In genomic region chr1:225537554-225538251, GRCh38 we compare ENCODE assay signal across 22 cellular contexts.
"Had no signal": no experiment of that assay in that cellular context is flagged by ENCODE, and none has a peak within 500 bp of the region (broad histone marks: within the 10 kb centered on the region; RNA-seq: fewer than 3 reads in every experiment).

No MANE protein-coding gene starts in this region.

- H3K9me3 ChIP-seq: heart right ventricle, mucosa of descending colon, pancreas, tibial artery, upper lobe of left lung, uterus had no signal

- H3K4me3 ChIP-seq: dorsolateral prefrontal cortex, heart right ventricle, mucosa of descending colon, neural progenitor cell, pancreas, smooth muscle cell, tibial artery, upper lobe of left lung, uterus had no signal

- H3K36me3 ChIP-seq: heart right ventricle, neural progenitor cell, pancreas, tibial artery, upper lobe of left lung, uterus had no signal

- H3K4me2 ChIP-seq: neural progenitor cell, smooth muscle cell had no signal

- H3K9ac ChIP-seq: neural progenitor cell had no signal

- DNase-seq: cortex of kidney; dorsolateral prefrontal cortex; effector CD8-positive, alpha-beta T cell; foreskin melanocyte; heart right ventricle; kidney glomerular epithelial cell; mammary epithelial cell; mucosa of descending colon; naive thymus-derived CD8-positive, alpha-beta T cell; nucleus accumbens; pancreas; right cardiac atrium; stimulated activated CD4-positive, alpha-beta T cell treated with anti-CD3 and anti-CD28 coated beads, Interleukin-4, amount 100 ng/mL, for 1 hour; stimulated activated CD8-positive, alpha-beta memory T cell treated with anti-CD3 and anti-CD28 coated beads, Interleukin-4, amount 100 ng/mL, for 48 hours; stimulated activated naive CD8-positive, alpha-beta T cell treated with anti-CD3 and anti-CD28 coated beads, Interleukin-15, Interleukin-2, amounts not matched to agents 100 U/mL and 50 U/mL, for 24 hours; tibial artery; upper lobe of left lung; uterus had no signal

- H3K27me3 ChIP-seq: dorsolateral prefrontal cortex, heart right ventricle, neural progenitor cell, pancreas, tibial artery, upper lobe of left lung, uterus had no signal

- H3K36me3 Mint-ChIP-seq: naive thymus-derived CD8-positive, alpha-beta T cell; neural progenitor cell; stimulated activated effector memory CD8-positive, alpha-beta T cell treated with anti-CD3 and anti-CD28 coated beads, Interleukin-12 subunit alpha, Interleukin-12 subunit beta, amount 100 ng/mL, for 72 hours had no signal

- H3K27me3 Mint-ChIP-seq: progenitor cell of endocrine pancreas had no signal

- H3K9me3 Mint-ChIP-seq: naive thymus-derived CD8-positive, alpha-beta T cell; neural progenitor cell; stimulated activated effector memory CD8-positive, alpha-beta T cell treated with anti-CD3 and anti-CD28 coated beads, Interleukin-12 subunit alpha, Interleukin-12 subunit beta, amount 100 ng/mL, for 72 hours had no signal

- H3K4me3 Mint-ChIP-seq: naive thymus-derived CD8-positive, alpha-beta T cell; neural progenitor cell; stimulated activated effector memory CD8-positive, alpha-beta T cell treated with anti-CD3 and anti-CD28 coated beads, Interleukin-12 subunit alpha, Interleukin-12 subunit beta, amount 100 ng/mL, for 72 hours had no signal

- H3K27ac Mint-ChIP-seq: naive thymus-derived CD8-positive, alpha-beta T cell; neural progenitor cell; progenitor cell of endocrine pancreas; stimulated activated effector memory CD8-positive, alpha-beta T cell treated with anti-CD3 and anti-CD28 coated beads, Interleukin-12 subunit alpha, Interleukin-12 subunit beta, amount 100 ng/mL, for 72 hours had no signal

- H3K27ac ChIP-seq: dorsolateral prefrontal cortex, heart right ventricle, neural progenitor cell, pancreas, tibial artery, upper lobe of left lung, uterus had no signal

- ATAC-seq: heart right ventricle; mucosa of descending colon; naive thymus-derived CD8-positive, alpha-beta T cell; pancreas; right cardiac atrium; stimulated activated effector memory CD8-positive, alpha-beta T cell treated with anti-CD3 and anti-CD28 coated beads, Interleukin-12 subunit alpha, Interleukin-12 subunit beta, amount 100 ng/mL, for 72 hours; stimulated activated naive CD8-positive, alpha-beta T cell treated with anti-CD3 and anti-CD28 coated beads, Interleukin-15, Interleukin-2, amounts not matched to agents 100 U/mL and 50 U/mL, for 24 hours had no signal

- H2AFZ ChIP-seq: neural progenitor cell had no signal

- H3K4me1 Mint-ChIP-seq: stimulated activated effector memory CD8-positive, alpha-beta T cell treated with anti-CD3 and anti-CD28 coated beads, Interleukin-12 subunit alpha, Interleukin-12 subunit beta, amount 100 ng/mL, for 72 hours had no signal

- H3K4me1 ChIP-seq: upper lobe of left lung, uterus had no signal
